ENCODE assay signal across 1 cellular context in genomic region chr10:45672201-45673073, GRCh38.
TF ChIP-seq lines count a peak whose summit lies in the region.

Gene ZFAND4, minus strand, starts transcription at chr10:45672772. Its CDS starts 9,047 bp downstream, at chr10:45663725.

TF ChIP-seq in HepG2, 621 proteins besides CTCF, POLR2A, EP300 and RAD21 (continued from another document and continues in another):
- no peak for TF ChIP-seq AHDC1 (CRISPR knock-in tag; IDR thresholded peaks at IDR 0.05; ENCODE audit: borderline replicate concordance)
- TF ChIP-seq HNRNPH1 (optimal IDR thresholded peaks at IDR 0.05; ENCODE audit: low read depth, low read length): no peak
- no peak for TF ChIP-seq ZNF512B (CRISPR knock-in tag; IDR thresholded peaks at IDR 0.05; ENCODE audit: borderline replicate concordance)
- no peak; the same call in 1 of the 2 replicates for TF ChIP-seq ZBTB38 (CRISPR knock-in tag; IDR thresholded peaks at IDR 0.05)
- TF ChIP-seq FIP1L1 (IDR thresholded peaks at IDR 0.05; ENCODE audit: borderline replicate concordance, insufficient read depth, low read depth, low read length): no peak
- TF ChIP-seq PRPF4 (IDR thresholded peaks at IDR 0.05; ENCODE audit: low read depth, low read length, poor library complexity, severe bottlenecking): no peak
- no peak; the same call in 1 of the 2 replicates for TF ChIP-seq SP1 (IDR thresholded peaks at IDR 0.05)
- peak; percentile 93 for TF ChIP-seq SP1 (CRISPR knock-in tag; IDR thresholded peaks at IDR 0.05)
- TF ChIP-seq CREB1 (IDR thresholded peaks at IDR 0.05): peak; percentile 87
- TF ChIP-seq CREB1 (CRISPR knock-in tag; IDR thresholded peaks at IDR 0.05): peak; percentile 61
- TF ChIP-seq ZNF382 (CRISPR knock-in tag; IDR thresholded peaks at IDR 0.05; ENCODE audit: borderline replicate concordance): no peak
- TF ChIP-seq ZNF574 (CRISPR knock-in tag; IDR thresholded peaks at IDR 0.05): peak; percentile 56; the same call in 1 of the 2 replicates
- TF ChIP-seq SKIL (CRISPR knock-in tag; IDR thresholded peaks at IDR 0.05; ENCODE audit: borderline replicate concordance): no peak
- peak; percentile 75 for TF ChIP-seq PHF20 (CRISPR knock-in tag; IDR thresholded peaks at IDR 0.05)
- TF ChIP-seq MAFG (CRISPR knock-in tag; IDR thresholded peaks at IDR 0.05): no peak
- TF ChIP-seq DBP (CRISPR knock-in tag; IDR thresholded peaks at IDR 0.05; ENCODE audit: not compliant biosample characterization): no peak
- no peak for TF ChIP-seq PRMT3 (CRISPR knock-in tag; IDR thresholded peaks at IDR 0.05; ENCODE audit: borderline replicate concordance, low read depth)
- peak; percentile 49; the same call in 1 of the 2 replicates for TF ChIP-seq ZBED4 (CRISPR knock-in tag; IDR thresholded peaks at IDR 0.05; ENCODE audit: borderline replicate concordance)
- no peak for TF ChIP-seq FLYWCH1 (CRISPR knock-in tag; IDR thresholded peaks at IDR 0.05)
- no peak for TF ChIP-seq BCLAF1 (IDR thresholded peaks at IDR 0.05)
- 0 out of 2 replicates have a peak, but pooled peaks have one; percentile 22 for TF ChIP-seq SRY (CRISPR knock-in tag; IDR thresholded peaks at IDR 0.05)
- 0 out of 2 replicates have a peak, but pooled peaks have one; percentile 33 for TF ChIP-seq THYN1 (CRISPR knock-in tag; IDR thresholded peaks at IDR 0.05; ENCODE audit: borderline replicate concordance, low read depth)
- TF ChIP-seq ZNF264 (CRISPR knock-in tag; IDR thresholded peaks at IDR 0.05): 0 out of 2 replicates have a peak, but pooled peaks have one; percentile 37
- no peak for TF ChIP-seq GZF1 (CRISPR knock-in tag; IDR thresholded peaks at IDR 0.05)
- peak; percentile 93; the same call in 1 of the 2 replicates for TF ChIP-seq KDM5B (CRISPR knock-in tag; IDR thresholded peaks at IDR 0.05; ENCODE audit: borderline replicate concordance)
- TF ChIP-seq NR2F6 (IDR thresholded peaks at IDR 0.05): no peak
- TF ChIP-seq NR2F6 (CRISPR knock-in tag; IDR thresholded peaks at IDR 0.05): no peak; the same call in none of the 2 replicates
- no peak for TF ChIP-seq ZNF543 (CRISPR knock-in tag; IDR thresholded peaks at IDR 0.05)
- peak; percentile 65; the same call in 1 of the 2 replicates for TF ChIP-seq RFX1 (IDR thresholded peaks at IDR 0.05)
- TF ChIP-seq ZNF253 (CRISPR knock-in tag; IDR thresholded peaks at IDR 0.05; ENCODE audit: borderline replicate concordance): no peak; the same call in 1 of the 2 replicates
- peak; percentile 67; the same call in 1 of the 2 replicates for TF ChIP-seq KMT2A (CRISPR knock-in tag; IDR thresholded peaks at IDR 0.05)
- peak; percentile 87 for TF ChIP-seq TOPORS (CRISPR knock-in tag; IDR thresholded peaks at IDR 0.05)
- peak; percentile 47; the same call in 1 of the 2 replicates for TF ChIP-seq ZNF598 (CRISPR knock-in tag; IDR thresholded peaks at IDR 0.05; ENCODE audit: borderline replicate concordance)
- TF ChIP-seq YEATS2 (CRISPR knock-in tag; IDR thresholded peaks at IDR 0.05; ENCODE audit: borderline replicate concordance): peak; percentile 75; the same call in 1 of the 2 replicates
- no peak for TF ChIP-seq NCOA2 (CRISPR knock-in tag; IDR thresholded peaks at IDR 0.05)
